In genomic region chr16:75952124-75952523, GRCh38 we compare ENCODE assay signal across 28 cellular contexts.
"Had no signal": no experiment of that assay in that cellular context is flagged by ENCODE, and none has a peak within 500 bp of the region (broad histone marks: within the 10 kb centered on the region; RNA-seq: fewer than 3 reads in every experiment).

No MANE protein-coding gene starts in this region.

- H3K4me1 ChIP-seq: colonic mucosa, esophagus muscularis mucosa, esophagus squamous epithelium, foreskin keratinocyte, gastrocnemius medialis, gastroesophageal sphincter, heart left ventricle, heart right ventricle had no signal

- ATAC-seq: effector memory CD8-positive, alpha-beta T cell; esophagus mucosa; foreskin keratinocyte; gastrocnemius medialis; gastroesophageal sphincter; heart left ventricle; heart right ventricle had no signal

- H3K36me3 ChIP-seq: colonic mucosa, esophagus muscularis mucosa, esophagus squamous epithelium, gastrocnemius medialis, gastroesophageal sphincter, heart left ventricle, heart right ventricle had no signal

- H3K9me3 ChIP-seq: colonic mucosa, esophagus muscularis mucosa, esophagus squamous epithelium, gastrocnemius medialis, gastroesophageal sphincter had no signal

- DNase-seq: colonic mucosa; cortex of kidney; dermis blood vessel endothelial cell; dorsolateral prefrontal cortex; effector CD4-positive, alpha-beta T cell; effector CD8-positive, alpha-beta T cell; effector memory CD4-positive, alpha-beta T cell; effector memory CD8-positive, alpha-beta T cell; endodermal cell; erythroblast; esophagus squamous epithelium; foreskin fibroblast; foreskin keratinocyte; foreskin melanocyte; gastrocnemius medialis; glutamatergic neuron; head of caudate nucleus; heart left ventricle; heart right ventricle had no signal

- FAIRE-seq: colon, endometrium, endothelial cell of umbilical vein, frontal cortex had no signal

- H3K27me3 ChIP-seq: colonic mucosa, dorsolateral prefrontal cortex, esophagus muscularis mucosa, esophagus squamous epithelium, foreskin keratinocyte, gastrocnemius medialis, gastroesophageal sphincter, heart left ventricle had no signal

- H3K4me3 ChIP-seq: colonic mucosa, coronary artery, dorsolateral prefrontal cortex, esophagus muscularis mucosa, esophagus squamous epithelium, gastrocnemius medialis, gastroesophageal sphincter, heart left ventricle, heart right ventricle had no signal

- H3K27ac ChIP-seq: colonic mucosa, coronary artery, epithelial cell of prostate, esophagus muscularis mucosa, esophagus squamous epithelium, foreskin keratinocyte, gastrocnemius medialis, gastroesophageal sphincter, heart left ventricle, heart right ventricle had no signal
